In genomic region chr11:129331871-129332274, GRCh38 we compare ENCODE assay signal across 8 cellular contexts. TPM values are rescaled to one million over a fixed set of nuclear protein-coding genes. Genes with fewer than 3 reads are reported as not detected.
DNase-seq lines count a peak whose midpoint lies in the region; ATAC-seq, FAIRE-seq and TF ChIP-seq lines count a peak whose summit lies in the region.

No MANE protein-coding gene starts in this region.

- DNase-seq in activated gamma-delta T cell treated with Interleukin-2 at 50 U/mL for 16 hours (peak; percentile 63), activated gamma-delta T cell (lab: John Stamatoyannopoulos, UW) (no peak), NCI-H2171 (lab: John Stamatoyannopoulos, UW) (peak; percentile 77), bronchial epithelial cell (ENCODE audit: low read depth) (peak; percentile 68), keratinocyte (ENCODE audit: low read depth, low spot score) (peak; percentile 19)
- DNase-seq in stimulated activated CD4-positive, alpha-beta T cell treated with anti-CD3 and anti-CD28 coated beads, Interleukin-1b, Interleukin-23, amount 100 ng/mL, for 1 hour (ENCODE audit: low read depth in 2 of 2): peak; percentile 18 to 40

- H4K20me1 ChIP-seq in keratinocyte (ENCODE audit: control insufficient read depth, extremely low read depth, insufficient read depth, low read length): no peaks in the 10 kb centered on the region

- no peaks in the 10 kb centered on the region for H3K79me2 ChIP-seq in keratinocyte (ENCODE audit: control insufficient read depth, insufficient read depth, low read length)

- no peaks in the 10 kb centered on the region for H3K9me3 ChIP-seq in keratinocyte (ENCODE audit: control insufficient read depth, low read depth, low read length)

- no peak overlapping the region for H3K4me2 ChIP-seq in keratinocyte (ENCODE audit: control insufficient read depth, extremely low read depth, insufficient read depth, low read depth, low read length)

- H3K9ac ChIP-seq in keratinocyte (ENCODE audit: control insufficient read depth, extremely low read depth, insufficient read depth, low read length): no peak overlapping the region

- no peaks in the 10 kb centered on the region for H3K9me1 ChIP-seq in keratinocyte (ENCODE audit: control insufficient read depth, extremely low read depth, insufficient read depth, low read length)

- peak; percentile 92 for FAIRE-seq in bronchial epithelial cell (lab: Jason Lieb, UNC)
- peak; percentile 80 for FAIRE-seq in keratinocyte (lab: Jason Lieb, UNC)

- dilution Hi-C loops in keratinocyte (cut with MboI; ENCODE audit: extremely low pct_ligation_motif_present, low sequenced_read_pairs): no loop called here

- no peaks in the 10 kb centered on the region for H3K36me3 ChIP-seq in bronchial epithelial cell (ENCODE audit: control insufficient read depth, insufficient read depth, low read length)
- no peaks in the 10 kb centered on the region for H3K36me3 ChIP-seq in keratinocyte (ENCODE audit: control insufficient read depth in 2 of 2, extremely low read depth in 1 of 2, insufficient read depth in 2 of 2, low read length in 2 of 2)

- TF ChIP-seq CTCF in WI38 (IDR thresholded peaks at IDR 0.05; ENCODE audit: low read depth, low read length): peak; percentile 85
- peak; percentile 95 for TF ChIP-seq CTCF in bronchial epithelial cell (IDR thresholded peaks at IDR 0.05; ENCODE audit: insufficient read depth, low read length, severe bottlenecking)
- TF ChIP-seq CTCF in keratinocyte (optimal IDR thresholded peaks at IDR 0.05 in 1 of 3, IDR thresholded peaks at IDR 0.05 in 1 of 3, conservative IDR thresholded peaks at IDR 0.05 in 1 of 3; ENCODE audit: extremely low read depth in 1 of 3, insufficient read depth in 2 of 3, low read length in 3 of 3): peak; percentile 91 to 98 (median 96)

- H2AFZ ChIP-seq in keratinocyte (ENCODE audit: control insufficient read depth, low read length): peak overlapping the region; percentile 82

- H3K4me1 ChIP-seq in keratinocyte (ENCODE audit: control insufficient read depth, extremely low read depth, insufficient read depth, low read length): peaks cover 2% of the 10 kb centered on the region

- peak; percentile 65 for ATAC-seq in HG03039 (IDR thresholded peaks at IDR 0.05; ENCODE audit: unreplicated experiment)

- H3K27me3 ChIP-seq in bronchial epithelial cell (ENCODE audit: control insufficient read depth, insufficient read depth, low read length): no peaks in the 10 kb centered on the region
- no peaks in the 10 kb centered on the region for H3K27me3 ChIP-seq in keratinocyte (ENCODE audit: control insufficient read depth, extremely low read depth, insufficient read depth, low read length)

- H3K4me3 ChIP-seq in WI38 (ENCODE audit: low read depth, low read length) (no peak overlapping the region), bronchial epithelial cell (ENCODE audit: low read depth, low read length) (no peak overlapping the region), keratinocyte (ENCODE audit: control insufficient read depth in 2 of 3, extremely low read depth in 1 of 3, insufficient read depth in 2 of 3, low read depth in 1 of 3, low read length in 3 of 3) (no peak overlapping the region)

- no peak overlapping the region for H3K27ac ChIP-seq in keratinocyte (ENCODE audit: control insufficient read depth, insufficient read depth, low read length)

RNA-seq across cellular contexts. Expression of gene BARX2, which starts 43.8 kb away (rescaled TPM):
- 2.9 and 8.1 TPM in 2 replicates for total RNA-seq in bronchial epithelial cell
- 0.55 to 0.87 TPM (median 0.59 TPM) in 3 replicates for polyA plus RNA-seq in keratinocyte
- polyA plus RNA-seq in keratinocyte (2011; ENCODE audit: low read depth): 2.6 TPM
- polyA plus RNA-seq in keratinocyte (2011; cell fraction: cytosol; rRNA removed): 0.64 and 0.67 TPM in 2 replicates
- polyA plus RNA-seq in keratinocyte (2011; cell fraction: nucleus; rRNA removed): 0.46 and 0.60 TPM in 2 replicates
- 0.86 and 6.3 TPM in 2 replicates for polyA plus RNA-seq in keratinocyte (2012; ENCODE audit: low replicate concordance)
- 0.45 to 0.63 TPM (median 0.56 TPM) in 3 replicates for polyA minus RNA-seq in keratinocyte
- polyA minus RNA-seq in keratinocyte (2011; cell fraction: cytosol; rRNA and poly(A)+ RNA removed): not detected
- polyA minus RNA-seq in keratinocyte (2011; cell fraction: nucleus; rRNA and poly(A)+ RNA removed): 0.84 and 0.93 TPM in 2 replicates
